In genomic region chr19:50383852-50384684, GRCh38 we compare ENCODE assay signal across 8 cellular contexts. TPM values are rescaled to one million over a fixed set of nuclear protein-coding genes. Genes with fewer than 3 reads are reported as not detected.
DNase-seq lines count a peak whose midpoint lies in the region; ATAC-seq and TF ChIP-seq lines count a peak whose summit lies in the region.

Gene POLD1, plus strand, starts transcription at chr19:50384347. Its CDS starts 14,505 bp downstream, at chr19:50398852.

- no peaks in the 10 kb centered on the region for H3K9me3 ChIP-seq in ascending aorta
- H3K9me3 ChIP-seq in right cardiac atrium (ENCODE audit: control insufficient read depth, low read length) = no peaks in the 10 kb centered on the region
- no peaks in the 10 kb centered on the region for H3K9me3 ChIP-seq in vagina

- H3K4me3 Mint-ChIP-seq in T-helper 2 cell treated with Interferon-gamma antibody and Interleukin-4, amounts not matched to agents 5 μg/mL and 100 μg/mL, for 36 hours = peak within 1 kb of the TSS; percentile 97

- no peak for TF ChIP-seq CTCF in ascending aorta (IDR thresholded peaks at IDR 0.05)
- TF ChIP-seq CTCF in vagina (IDR thresholded peaks at IDR 0.05) = no peak

- H3K4me3 ChIP-seq in ascending aorta (peak within 1 kb of the TSS; percentile 61 to 76), right cardiac atrium (ENCODE audit: low read length) (peak within 1 kb of the TSS; percentile 76), vagina (peak within 1 kb of the TSS; percentile 54 to 72)

- intact Hi-C loops in ascending aorta (cut with DNase I) = loop anchor here (1.0 to 10.0 kb wide), 6 partner anchors 8 to 981 kb away; partner anchors contain the start of genes CLDND2, EMC10, ETFB and GARIN5A
- intact Hi-C loops in right cardiac atrium (cut with DNase I) = no loop called here
- intact Hi-C loops in vagina (cut with DNase I) = no loop called here

- no peaks in the 10 kb centered on the region for H3K27me3 Mint-ChIP-seq in T-helper 2 cell treated with Interferon-gamma antibody and Interleukin-4, amounts not matched to agents 5 μg/mL and 100 μg/mL, for 36 hours (ENCODE audit: low read depth)

- peak within 1 kb of the TSS; percentile 98 for H3K27ac Mint-ChIP-seq in T-helper 2 cell treated with Interferon-gamma antibody and Interleukin-4, amounts not matched to agents 5 μg/mL and 100 μg/mL, for 36 hours

- H3K4me1 Mint-ChIP-seq in T-helper 2 cell treated with Interferon-gamma antibody and Interleukin-4, amounts not matched to agents 5 μg/mL and 100 μg/mL, for 36 hours (ENCODE audit: low read depth) = peaks cover 23% of the 10 kb centered on the region

- H3K27ac ChIP-seq in ascending aorta (peak within 1 kb of the TSS; percentile 87 to 88), right cardiac atrium (ENCODE audit: low read length) (peak within 1 kb of the TSS; percentile 78), vagina (peak within 1 kb of the TSS; percentile 75)

- no peak for TF ChIP-seq POLR2A in vagina (IDR thresholded peaks at IDR 0.05)

- no peaks in the 10 kb centered on the region for H3K27me3 ChIP-seq in ascending aorta
- no peaks in the 10 kb centered on the region for H3K27me3 ChIP-seq in right cardiac atrium (ENCODE audit: control insufficient read depth, insufficient read depth)
- H3K27me3 ChIP-seq in vagina = no peaks in the 10 kb centered on the region

- peaks cover 8 to 10% of the 10 kb centered on the region in 2 donors for H3K4me1 ChIP-seq in ascending aorta
- peaks cover 3% of the 10 kb centered on the region for H3K4me1 ChIP-seq in right cardiac atrium (ENCODE audit: control insufficient read depth, insufficient read depth, low read length)
- H3K4me1 ChIP-seq in vagina = peaks cover 19% of the 10 kb centered on the region

- ATAC-seq in GM18499 (IDR thresholded peaks at IDR 0.05; ENCODE audit: insufficient read depth, unreplicated experiment) (peak; percentile 83), HG02970 (IDR thresholded peaks at IDR 0.05; ENCODE audit: low FRiP score, unreplicated experiment) (peak; percentile 75), right cardiac atrium (peak; percentile 96)

- DNase-seq in NCI-H1930 (lab: John Stamatoyannopoulos, UW) (peak; percentile 99 to 100), ascending aorta (ENCODE audit: low spot score in 2 of 2) (peak; percentile 94 to 99), right cardiac atrium (peak; percentile 98 to 100 (median 99)), putamen (ENCODE audit: low spot score) (peak; percentile 95), vagina (ENCODE audit: extremely low spot score in 2 of 2) (peak in 1 of 2 donors; percentile 95)
- DNase-seq in T-helper 2 cell treated with Interferon-gamma antibody and Interleukin-4, amounts not matched to agents 5 μg/mL and 100 μg/mL, for 36 hours (ENCODE audit: low spot score) = peak; percentile 99

- WGBS in right cardiac atrium = under 1% methylated on average over 78 of the region's 78 CpGs

- H3K36me3 ChIP-seq in ascending aorta (peaks cover 33 to 36% of the 10 kb centered on the region in 2 donors), vagina (peaks cover 0 to 30% of the 10 kb centered on the region in 2 donors)

- no peaks in the 10 kb centered on the region for H3K9me3 Mint-ChIP-seq in T-helper 2 cell treated with Interferon-gamma antibody and Interleukin-4, amounts not matched to agents 5 μg/mL and 100 μg/mL, for 36 hours

- peaks cover 38% of the 10 kb centered on the region for H3K36me3 Mint-ChIP-seq in T-helper 2 cell treated with Interferon-gamma antibody and Interleukin-4, amounts not matched to agents 5 μg/mL and 100 μg/mL, for 36 hours (ENCODE audit: low read depth)

RNA-seq across cellular contexts. Expression of gene POLD1, which starts in this region (rescaled TPM):
- total RNA-seq in ascending aorta (22.9 TPM), right cardiac atrium (10 to 100 TPM in 3 of 4 donors, 1 to 10 TPM in 1; 9.0 to 12.5 (median 11.6) TPM), vagina (16.7 TPM)
- polyA plus RNA-seq in right cardiac atrium = 8.7 TPM
